24 cellular contexts compared by ENCODE assay signal in genomic region chr9:16000826-16001225, GRCh38.
A peak's percentile ranks its signal among the peaks of the same experiment; 100 is the strongest.
DNase-seq lines count a peak whose midpoint lies in the region; ATAC-seq, FAIRE-seq and TF ChIP-seq lines count a peak whose summit lies in the region.
"Had no signal": no experiment of that assay in that cellular context is flagged by ENCODE, and none has a peak within 500 bp of the region (broad histone marks: within the 10 kb centered on the region; RNA-seq: fewer than 3 reads in every experiment).

No MANE protein-coding gene starts in this region.

- H3K9me3 Mint-ChIP-seq in HFFc6 = no peaks in the 10 kb centered on the region

- H3K9ac ChIP-seq in SK-N-MC (ENCODE audit: insufficient read length) = no peak overlapping the region
- H3K9ac ChIP-seq: BLaER1 had no signal

- H3K4me3 Mint-ChIP-seq in HFFc6 = peak overlapping the region; percentile 58
- H3K4me3 Mint-ChIP-seq: CD4-positive, alpha-beta memory T cell; T-cell had no signal

- peaks cover 49% of the 10 kb centered on the region for H3K4me1 Mint-ChIP-seq in HFFc6 (ENCODE audit: low read depth)
- H3K4me1 Mint-ChIP-seq: CD4-positive, alpha-beta memory T cell; T-cell had no signal

- no peaks in the 10 kb centered on the region for H3K27me3 Mint-ChIP-seq in HFFc6 (ENCODE audit: insufficient read depth)
- H3K27me3 Mint-ChIP-seq: T-cell had no signal

- H3K36me3 ChIP-seq in SK-N-MC (ENCODE audit: insufficient read depth, low read length) = peaks cover 14% of the 10 kb centered on the region
- H3K36me3 ChIP-seq in osteoblast (ENCODE audit: insufficient read depth, low read length) = no peaks in the 10 kb centered on the region
- H3K36me3 ChIP-seq: BLaER1 had no signal

- H3K4me3 ChIP-seq in A549 (no peak overlapping the region), SK-N-MC (no peak overlapping the region), osteoblast (ENCODE audit: insufficient read depth, low read length) (no peak overlapping the region)
- H3K4me3 ChIP-seq: BLaER1, K562 had no signal

- H3K9me3 ChIP-seq in A549 (no peaks in the 10 kb centered on the region), SK-N-MC (ENCODE audit: low read depth, low read length) (no peaks in the 10 kb centered on the region), osteoblast (ENCODE audit: low read depth, low read length) (no peaks in the 10 kb centered on the region)
- H3K9me3 ChIP-seq: BLaER1, Caco-2 had no signal

- H3K27ac ChIP-seq in A549 (peak overlapping the region; percentile 82 to 83; a peak in 5 of 6 replicates), SK-N-MC (0 out of 2 replicates have a peak overlapping the region, but pooled peaks have one; percentile 11), osteoblast (ENCODE audit: low read depth, low read length) (peak overlapping the region; percentile 90)
- H3K27ac ChIP-seq: BLaER1 had no signal

- peaks cover 13% of the 10 kb centered on the region for H3K36me3 Mint-ChIP-seq in HFFc6 (ENCODE audit: low read depth)
- H3K36me3 Mint-ChIP-seq: CD4-positive, alpha-beta memory T cell; T-cell had no signal

- no peaks in the 10 kb centered on the region for H3K79me2 ChIP-seq in osteoblast (ENCODE audit: insufficient read depth, low read length)

- no peak for DNase-seq in A549 (ENCODE audit: low read depth in 1 of 2, low spot score in 1 of 2)
- DNase-seq in HFFc6 = no peak
- no peak for DNase-seq in SK-N-MC (ENCODE audit: low read depth, low spot score)
- no peak for DNase-seq in osteoblast (ENCODE audit: insufficient read length, low spot score, missing footprints)
- DNase-seq in NCI-H526 treated with DMSO at 0.1 percent for 48 hours (lab: John Stamatoyannopoulos, UW) = no peak
- DNase-seq in cerebellar nuclear complex (lab: John Stamatoyannopoulos, UW) = no peak
- no peak for DNase-seq in globus pallidus (ENCODE audit: low spot score)
- DNase-seq: Caco-2; CD4-positive, alpha-beta memory T cell; DMS 273 treated with DMSO at 0.1 percent for 48 hours; DMS79 treated with DMSO at 0.1 percent for 48 hours; H7; MM.1S; NCI-H1048; NCI-H1436; NCI-H187 treated with DMSO at 0.1 percent for 48 hours; NCI-H2107; NCI-H748 treated with DMSO at 0.1 percent for 48 hours; SHP77; T-cell had no signal

- no peak for ATAC-seq in A549
- ATAC-seq in GM18909 (IDR thresholded peaks at IDR 0.05; ENCODE audit: poor library complexity, unreplicated experiment) = no peak
- ATAC-seq: K562, T-cell had no signal

- H3K4me2 ChIP-seq in A549 (no peak overlapping the region; the same call in 2 of the 3 replicates), osteoblast (ENCODE audit: insufficient read depth, low read length) (no peak overlapping the region)
- H3K4me2 ChIP-seq: BLaER1 had no signal

- TF ChIP-seq CTCF in A549 (IDR thresholded peaks at IDR 0.05) = no peak
- TF ChIP-seq CTCF in HFFc6 (IDR thresholded peaks at IDR 0.05) = no peak
- TF ChIP-seq CTCF in osteoblast (IDR thresholded peaks at IDR 0.05; ENCODE audit: extremely low read depth, low read depth, low read length) = no peak

- CTCF ChIA-PET in A549 (lab: Yijun Ruan, JAX) = interaction anchor here (0.6 kb wide), 1 partner anchor 712 kb away, joined by 3 read pairs; no protein-coding TSS in a partner anchor

- POLR2A ChIA-PET in A549 (lab: Yijun Ruan, JAX) = no interaction called here

- no peak overlapping the region for H2AFZ ChIP-seq in osteoblast (ENCODE audit: low read length)

- no peaks in the 10 kb centered on the region for H3K27me3 ChIP-seq in osteoblast (ENCODE audit: insufficient read depth, low read length)
- H3K27me3 ChIP-seq: BLaER1 had no signal

- TF ChIP-seq POLR2A in A549 (IDR thresholded peaks at IDR 0.05; ENCODE audit: low read length) = no peak

- no peak for FAIRE-seq in A549 (lab: Jason Lieb, UNC)
- FAIRE-seq: GM12891, K562 had no signal

- whole genome bisulfite sequencing in A549 (ENCODE audit: missing lambda C conversion rate) = 96% methylated on average over 2 of the region's 2 CpGs

- H3K27ac Mint-ChIP-seq in HFFc6 = peak overlapping the region; percentile 80
- H3K27ac Mint-ChIP-seq: CD4-positive, alpha-beta memory T cell; T-cell had no signal

- no peak for TF ChIP-seq EP300 in A549 (IDR thresholded peaks at IDR 0.05)

- TF ChIP-seq RAD21 in A549 (conservative IDR thresholded peaks at IDR 0.05 in 1 of 2, IDR thresholded peaks at IDR 0.05 in 1 of 2) = no peak

- no peaks in the 10 kb centered on the region for H4K20me1 ChIP-seq in osteoblast (ENCODE audit: insufficient read depth, low read length)
- H4K20me1 ChIP-seq: BLaER1 had no signal

- H3K4me1 ChIP-seq in A549 (peaks cover 25% of the 10 kb centered on the region), osteoblast (ENCODE audit: insufficient read depth, low read length) (peaks cover 38% of the 10 kb centered on the region)
- H3K4me1 ChIP-seq: Caco-2 had no signal

TF ChIP-seq in A549, 52 proteins besides CTCF, POLR2A, EP300 and RAD21:
- TF ChIP-seq ATOH8 (CRISPR knock-in tag; IDR thresholded peaks at IDR 0.05; ENCODE audit: low read depth) = no peak
- no peak for TF ChIP-seq KDM1A (IDR thresholded peaks at IDR 0.05; ENCODE audit: low read depth)
- no peak for TF ChIP-seq NFE2L2 (conservative IDR thresholded peaks at IDR 0.05; ENCODE audit: low read length)
- no peak for TF ChIP-seq ZC3H11A (IDR thresholded peaks at IDR 0.05)
- TF ChIP-seq PBX3 (IDR thresholded peaks at IDR 0.05) = no peak
- TF ChIP-seq REST (IDR thresholded peaks at IDR 0.05) = no peak
- no peak for TF ChIP-seq KDM5A (IDR thresholded peaks at IDR 0.05)
- no peak for TF ChIP-seq MAZ (IDR thresholded peaks at IDR 0.05; ENCODE audit: borderline replicate concordance, low read depth, low read length)

Comparison
In these comparisons a context has a peak if more than half of its experiments do, and no peak if none do; other contexts are left out.
1. H3K27ac ChIP-seq: peak in every context shown above with its lines; median percentile 90 in osteoblast; 82 in A549; 11 in SK-N-MC.